ENCODE assay signal across 1 cellular context in genomic region chr17:34623856-34624766, GRCh38.
TF ChIP-seq lines count a peak whose summit lies in the region.

No MANE protein-coding gene starts in this region.

TF ChIP-seq in HepG2, 621 proteins besides CTCF, POLR2A, EP300 and RAD21:
- no peak for TF ChIP-seq NFKB2 (CRISPR knock-in tag; IDR thresholded peaks at IDR 0.05; ENCODE audit: borderline replicate concordance)
- no peak for TF ChIP-seq ZNF879 (CRISPR knock-in tag; IDR thresholded peaks at IDR 0.05)
- no peak for TF ChIP-seq YEATS2 (CRISPR knock-in tag; IDR thresholded peaks at IDR 0.05; ENCODE audit: borderline replicate concordance)
- no peak for TF ChIP-seq NFYC (CRISPR knock-in tag; IDR thresholded peaks at IDR 0.05)
- TF ChIP-seq MIER3 (CRISPR knock-in tag; IDR thresholded peaks at IDR 0.05; ENCODE audit: borderline replicate concordance), result no peak
- no peak for TF ChIP-seq ZSCAN25 (CRISPR knock-in tag; IDR thresholded peaks at IDR 0.05)
- no peak for TF ChIP-seq NFKBIZ (CRISPR knock-in tag; IDR thresholded peaks at IDR 0.05)
- TF ChIP-seq ZNF142 (CRISPR knock-in tag; IDR thresholded peaks at IDR 0.05), result no peak
- no peak for TF ChIP-seq NFAT5 (CRISPR knock-in tag; IDR thresholded peaks at IDR 0.05)
TF ChIP-seq in HepG2: peak in this region for 0.
